In the genomic region with DNA sequence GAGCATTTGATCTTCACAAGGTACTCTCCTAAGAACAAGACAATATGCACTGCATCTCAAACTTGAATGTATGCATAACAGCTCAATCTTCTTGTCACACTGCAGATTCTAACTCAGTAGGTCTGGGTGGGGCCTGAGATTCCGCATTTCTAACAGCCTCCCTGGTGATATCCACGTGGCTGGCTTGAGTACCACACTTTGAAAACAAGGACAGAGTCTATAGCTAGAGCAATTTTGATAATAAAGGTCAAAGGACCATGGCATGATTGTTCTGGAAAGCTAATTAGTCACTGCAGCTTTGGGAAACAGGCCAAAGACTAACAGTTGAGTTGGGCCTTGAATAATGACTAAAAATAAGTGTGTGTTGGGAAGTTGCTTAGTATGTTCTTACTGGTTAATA, we compare ENCODE assay signal across 21 cellular contexts.
"Had no signal": no experiment of that assay in that cellular context is flagged by ENCODE, and none has a peak within 500 bp of the region (broad histone marks: within the 10 kb centered on the region; RNA-seq: fewer than 3 reads in every experiment).

No MANE protein-coding gene starts in this region.

- H3K27me3 ChIP-seq: MG63, SJSA1 had no signal

- DNase-seq: KBM-7, MG63, NCI-H1092, NCI-H1105 treated with DMSO at 0.1 percent for 48 hours, NCI-H1417 treated with DMSO at 0.1 percent for 48 hours, NCI-H146, NCI-H1694 treated with DMSO at 0.1 percent for 48 hours, NCI-H1930, NCI-H2081 treated with DMSO at 0.1 percent for 48 hours, NCI-H2171, NCI-H226, NCI-H446, NCI-H510A, NCI-H524 treated with DMSO at 0.1 percent for 48 hours, NCI-H774, Right ventricle myocardium superior, RPMI8226, SIG-M5, SK-N-SH, SW 1271 had no signal

- H3K27ac ChIP-seq: SJSA1 had no signal

- H3K4me1 ChIP-seq: SJSA1 had no signal

- H3K4me3 ChIP-seq: MG63, SJSA1 had no signal

- H3K9me3 ChIP-seq: MG63, SJSA1, SK-N-SH had no signal

- H3K36me3 ChIP-seq: MG63, SJSA1 had no signal
